Comparison of ENCODE assay signal across 21 cellular contexts in the genomic region with DNA sequence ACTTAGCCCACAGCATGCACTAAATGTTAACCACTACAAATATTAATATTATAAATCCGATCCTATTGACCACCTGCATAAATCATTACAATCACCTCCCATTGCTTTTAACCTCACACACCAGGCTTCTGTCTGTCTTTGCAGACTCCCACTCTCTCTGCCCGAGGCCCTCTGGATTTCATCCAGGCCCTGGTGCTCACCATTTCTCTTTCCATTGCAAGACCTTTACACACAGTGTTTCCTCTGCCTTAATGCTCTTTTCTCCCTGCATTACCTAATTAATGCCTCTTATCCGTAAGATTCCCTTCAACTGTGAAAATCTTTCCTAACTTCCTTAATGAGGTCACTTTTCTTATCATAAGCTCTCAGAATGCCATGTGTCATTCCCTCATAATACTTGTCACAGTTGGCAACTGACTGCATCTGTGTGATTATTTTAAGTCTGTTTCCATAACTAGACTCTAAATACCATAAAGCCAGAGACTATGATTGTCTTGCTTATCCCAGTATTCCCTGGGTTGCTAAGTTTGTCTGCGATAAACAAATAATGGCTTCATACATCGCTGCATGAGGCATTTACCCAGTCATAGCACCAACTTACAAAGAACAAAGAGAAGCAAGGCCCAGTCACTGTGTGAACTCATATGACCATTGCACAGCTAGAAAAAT.
A peak's percentile ranks its signal among the peaks of the same experiment; 100 is the strongest.
DNase-seq lines count a peak whose midpoint lies in the region; ATAC-seq and TF ChIP-seq lines count a peak whose summit lies in the region.
"Had no signal": no experiment of that assay in that cellular context is flagged by ENCODE, and none has a peak within 500 bp of the region (broad histone marks: within the 10 kb centered on the region; RNA-seq: fewer than 3 reads in every experiment).

No MANE protein-coding gene starts in this region.

- H3K27me3 ChIP-seq in trophoblast cell (ENCODE audit: insufficient read depth, low read length) (no peaks in the 10 kb centered on the region), Peyer's patch (no peaks in the 10 kb centered on the region)
- H3K27me3 ChIP-seq: body of pancreas, gastrocnemius medialis, tibial nerve had no signal

- no peak for TF ChIP-seq POLR2A in Peyer's patch (IDR thresholded peaks at IDR 0.05)

- H3K27ac Mint-ChIP-seq in Calu3 (ENCODE audit: unreplicated experiment), result peak overlapping the region; percentile 46
- H3K27ac Mint-ChIP-seq in naive thymus-derived CD8-positive, alpha-beta T cell, result no peak overlapping the region
- H3K27ac Mint-ChIP-seq: endodermal cell, WTC11 had no signal

- H4K8ac ChIP-seq in trophoblast cell (ENCODE audit: low read depth, low read length), result no peak overlapping the region

- H3K9me3 ChIP-seq in trophoblast cell (ENCODE audit: insufficient read depth, low read depth, low read length) (no peaks in the 10 kb centered on the region), Peyer's patch (no peaks in the 10 kb centered on the region)
- H3K9me3 ChIP-seq: body of pancreas, gastrocnemius medialis had no signal

- no peak overlapping the region for H3K4me3 Mint-ChIP-seq in Calu3 (ENCODE audit: low read depth, unreplicated experiment)
- H3K4me3 Mint-ChIP-seq in naive thymus-derived CD8-positive, alpha-beta T cell, result no peak overlapping the region
- H3K4me3 Mint-ChIP-seq: endodermal cell, WTC11 had no signal

- H2AK5ac ChIP-seq in trophoblast cell (ENCODE audit: low read length), result no peak overlapping the region

- H3K18ac ChIP-seq in trophoblast cell (ENCODE audit: low read length), result no peak overlapping the region

- no peaks in the 10 kb centered on the region for H3K79me1 ChIP-seq in trophoblast cell (ENCODE audit: low read length)

- peaks cover 4% of the 10 kb centered on the region for H3K9me3 Mint-ChIP-seq in Calu3 (ENCODE audit: low read depth, unreplicated experiment)
- H3K9me3 Mint-ChIP-seq in naive thymus-derived CD8-positive, alpha-beta T cell, result peaks cover 0 to 3% (median 0%) of the 10 kb centered on the region in 9 donors

- POLR2A ChIA-PET in naive thymus-derived CD8-positive, alpha-beta T cell (lab: Charles Lee), result no interaction called here

- H3K4me3 ChIP-seq in trophoblast cell (ENCODE audit: low read depth, low read length), result no peak overlapping the region
- H3K4me3 ChIP-seq in foreskin fibroblast (ENCODE audit: low read depth in 1 of 2, low read length in 2 of 2), result no peak overlapping the region
- H3K4me3 ChIP-seq in Peyer's patch, result no peak overlapping the region
- H3K4me3 ChIP-seq: body of pancreas, gastrocnemius medialis, GM23248, tibial nerve had no signal

- no peaks in the 10 kb centered on the region for H3K36me3 ChIP-seq in trophoblast cell (ENCODE audit: control insufficient read depth in 1 of 2, insufficient read depth in 2 of 2, low read length in 2 of 2)
- H3K36me3 ChIP-seq in Peyer's patch, result no peaks in the 10 kb centered on the region
- H3K36me3 ChIP-seq: gastrocnemius medialis, tibial nerve had no signal

- H3K14ac ChIP-seq in trophoblast cell (ENCODE audit: low read length), result no peak overlapping the region

- no peak overlapping the region for H2AFZ ChIP-seq in trophoblast cell (ENCODE audit: insufficient read depth, low read length, poor library complexity)
- H2AFZ ChIP-seq: GM23248, parathyroid adenoma had no signal

- H2BK5ac ChIP-seq in trophoblast cell (ENCODE audit: low read depth, low read length, poor library complexity), result no peak overlapping the region

- H3K4me2 ChIP-seq in trophoblast cell (ENCODE audit: low read length), result no peak overlapping the region

- no peak overlapping the region for H2BK12ac ChIP-seq in trophoblast cell (ENCODE audit: low read length)

- H3K4ac ChIP-seq in trophoblast cell (ENCODE audit: low read depth, low read length), result no peak overlapping the region

- H3K27ac ChIP-seq in angular gyrus (ENCODE audit: low read depth, low read length) (peak overlapping the region; percentile 15), trophoblast cell (ENCODE audit: low read depth, low read length) (no peak overlapping the region), Peyer's patch (peak overlapping the region in 2 of 4 donors; percentile 22 to 53)
- H3K27ac ChIP-seq: body of pancreas, GM23248, parathyroid adenoma, tibial nerve had no signal

- H4K91ac ChIP-seq in trophoblast cell (ENCODE audit: low read depth, low read length), result no peak overlapping the region

- no peaks in the 10 kb centered on the region for H3K4me1 ChIP-seq in trophoblast cell (ENCODE audit: control insufficient read depth in 1 of 2, insufficient read depth in 2 of 2, low read length in 2 of 2)
- no peaks in the 10 kb centered on the region for H3K4me1 ChIP-seq in Peyer's patch
- H3K4me1 ChIP-seq: parathyroid adenoma, tibial nerve had no signal

- H3K9ac ChIP-seq in trophoblast cell (ENCODE audit: low read length), result no peak overlapping the region
- H3K9ac ChIP-seq: GM23248, parathyroid adenoma had no signal

- CTCF ChIA-PET in Calu3 (lab: Charles Lee), result interaction anchor here (0.6 to 1.5 kb wide), 6 partner anchors 9 to 153 kb away, joined by 3 to 10 read pairs (median 4); no protein-coding TSS in a partner anchor

- no TSS peak for BruUV-seq in Calu3 (replicated peaks; lab: Mats Ljungman, UMichigan)

- WGBS in trophoblast cell (ENCODE audit: extremely low coverage, insufficient coverage, insufficient read length), result 100% methylated on average over 1 of the region's 5 CpGs

- H3K36me3 Mint-ChIP-seq in Calu3 (ENCODE audit: insufficient read depth, unreplicated experiment), result no peaks in the 10 kb centered on the region
- H3K36me3 Mint-ChIP-seq in naive thymus-derived CD8-positive, alpha-beta T cell, result peaks cover 0 to 7% (median 0%) of the 10 kb centered on the region in 3 donors
- H3K36me3 Mint-ChIP-seq: WTC11 had no signal

- peak; percentile 47 to 86 for ATAC-seq in left cardiac atrium
- no peak for ATAC-seq in naive thymus-derived CD8-positive, alpha-beta T cell
- ATAC-seq: body of pancreas, WTC11 had no signal

- H3K27me3 Mint-ChIP-seq in Calu3 (ENCODE audit: unreplicated experiment), result no peaks in the 10 kb centered on the region
- peaks cover 0 to 12% (median 7%) of the 10 kb centered on the region in 5 donors for H3K27me3 Mint-ChIP-seq in naive thymus-derived CD8-positive, alpha-beta T cell

- no peak overlapping the region for H4K12ac ChIP-seq in trophoblast cell (ENCODE audit: low read depth, low read length)

- no peak for TF ChIP-seq CTCF in Calu3 (IDR thresholded peaks at IDR 0.05; ENCODE audit: unreplicated experiment)
- TF ChIP-seq CTCF in foreskin fibroblast (IDR thresholded peaks at IDR 0.05; ENCODE audit: low read depth, low read length), result no peak
- TF ChIP-seq CTCF in Peyer's patch (IDR thresholded peaks at IDR 0.05), result no peak

- intact Hi-C loops in Calu3 (cut with micrococcal nuclease; ENCODE audit: unreplicated experiment) (no loop called here), left cardiac atrium (cut with DNase I) (no loop called here)

- no peak overlapping the region for H2BK120ac ChIP-seq in trophoblast cell (ENCODE audit: insufficient read depth, low read length, poor library complexity)

- peaks cover 43% of the 10 kb centered on the region for H3K4me1 Mint-ChIP-seq in Calu3 (ENCODE audit: low read depth, unreplicated experiment)
- H3K4me1 Mint-ChIP-seq in naive thymus-derived CD8-positive, alpha-beta T cell, result no peaks in the 10 kb centered on the region
- H3K4me1 Mint-ChIP-seq: WTC11 had no signal

- DNase-seq in Calu3 (no peak), left cardiac atrium (no peak), trophoblast cell (peak; percentile 43 to 44), foreskin fibroblast (no peak), Peyer's patch (no peak), NOMO-1 treated with dmso at 0.1 percent for 144 hours (lab: John Stamatoyannopoulos, UW; ENCODE audit: unreplicated experiment) (no peak)
- no peak for DNase-seq in naive thymus-derived CD8-positive, alpha-beta T cell
- DNase-seq: activated gamma-delta T cell treated with Interleukin-2 at 50 U/mL for 16 hours; body of pancreas; COR-L47; endodermal cell; gastrocnemius medialis; GM23248; Karpas-422; NCI-H1436 treated with DMSO at 0.1 percent for 48 hours; NCI-H526; stimulated activated CD4-positive, alpha-beta T cell treated with anti-CD3 and anti-CD28 coated beads, Interleukin-2, amount 100 ng/mL, for 24 hours had no signal

- no peaks in the 10 kb centered on the region for H3K79me2 ChIP-seq in trophoblast cell (ENCODE audit: control insufficient read depth, insufficient read depth, low read length, poor library complexity)
- H3K79me2 ChIP-seq: parathyroid adenoma had no signal

- H3K23ac ChIP-seq in trophoblast cell (ENCODE audit: low read length), result no peak overlapping the region

Comparison
In these comparisons a context has a peak if more than half of its experiments do, and no peak if none do; other contexts are left out.
1. DNase-seq: peak in trophoblast cell (2 of 2); none in Calu3 (single experiment), left cardiac atrium (single experiment), naive thymus-derived CD8-positive, alpha-beta T cell (0 of 10), foreskin fibroblast (0 of 2), Peyer's patch (0 of 3) and NOMO-1 treated with dmso at 0.1 percent for 144 hours (single experiment).
2. ATAC-seq: peak in left cardiac atrium (2 of 2); none in naive thymus-derived CD8-positive, alpha-beta T cell (0 of 2).